1 cellular context compared by ENCODE assay signal in the genomic region with DNA sequence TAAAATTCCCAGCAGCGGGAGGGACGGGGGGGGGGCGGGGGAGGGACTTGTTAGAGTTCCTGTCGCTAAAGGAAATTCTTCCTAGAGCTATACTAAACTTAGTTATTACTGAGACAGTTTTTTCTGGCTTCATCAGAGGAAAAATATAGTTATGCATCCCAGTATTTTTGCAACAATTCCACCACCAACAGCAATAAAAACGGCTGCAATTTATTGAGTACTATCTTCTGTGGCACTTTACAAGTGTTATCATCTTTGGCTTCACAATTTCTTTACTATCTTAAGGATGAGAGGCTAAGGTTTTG.
TF ChIP-seq lines count a peak whose summit lies in the region.

No MANE protein-coding gene starts in this region.

TF ChIP-seq in A549, 52 proteins besides CTCF, POLR2A, EP300 and RAD21 (continued from another document):
- TF ChIP-seq BHLHE40 (IDR thresholded peaks at IDR 0.05; ENCODE audit: low read depth, low read length): no peak
- TF ChIP-seq CHD4 (IDR thresholded peaks at IDR 0.05; ENCODE audit: borderline replicate concordance): no peak
- no peak for TF ChIP-seq SMC3 (IDR thresholded peaks at IDR 0.05)
- TF ChIP-seq MYC (IDR thresholded peaks at IDR 0.05; ENCODE audit: borderline replicate concordance, low read length): no peak
- TF ChIP-seq ZFP36 (IDR thresholded peaks at IDR 0.05; ENCODE audit: borderline replicate concordance, partially characterized antibody): no peak
- TF ChIP-seq KDM5A (IDR thresholded peaks at IDR 0.05): no peak
- TF ChIP-seq, protein P1, sequence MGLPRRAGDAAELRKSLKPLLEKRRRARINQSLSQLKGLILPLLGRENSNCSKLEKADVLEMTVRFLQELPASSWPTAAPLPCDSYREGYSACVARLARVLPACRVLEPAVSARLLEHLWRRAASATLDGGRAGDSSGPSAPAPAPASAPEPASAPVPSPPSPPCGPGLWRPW (IDR thresholded peaks at IDR 0.05): no peak
- TF ChIP-seq, protein P2, sequence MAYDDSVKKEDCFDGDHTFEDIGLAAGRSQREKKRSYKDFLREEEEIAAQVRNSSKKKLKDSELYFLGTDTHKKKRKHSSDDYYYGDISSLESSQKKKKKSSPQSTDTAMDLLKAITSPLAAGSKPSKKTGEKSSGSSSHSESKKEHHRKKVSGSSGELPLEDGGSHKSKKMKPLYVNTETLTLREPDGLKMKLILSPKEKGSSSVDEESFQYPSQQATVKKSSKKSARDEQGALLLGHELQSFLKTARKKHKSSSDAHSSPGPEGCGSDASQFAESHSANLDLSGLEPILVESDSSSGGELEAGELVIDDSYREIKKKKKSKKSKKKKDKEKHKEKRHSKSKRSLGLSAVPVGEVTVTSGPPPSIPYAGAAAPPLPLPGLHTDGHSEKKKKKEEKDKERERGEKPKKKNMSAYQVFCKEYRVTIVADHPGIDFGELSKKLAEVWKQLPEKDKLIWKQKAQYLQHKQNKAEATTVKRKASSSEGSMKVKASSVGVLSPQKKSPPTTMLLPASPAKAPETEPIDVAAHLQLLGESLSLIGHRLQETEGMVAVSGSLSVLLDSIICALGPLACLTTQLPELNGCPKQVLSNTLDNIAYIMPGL (CRISPR knock-in tag; IDR thresholded peaks at IDR 0.05; ENCODE audit: borderline replicate concordance): no peak
- no peak for TF ChIP-seq ESRRA (IDR thresholded peaks at IDR 0.05; ENCODE audit: borderline replicate concordance, low read length)
